ENCODE assay signal across 8 cellular contexts in genomic region chr2:231393149-231394131, GRCh38. TPM values are rescaled to one million over a fixed set of nuclear protein-coding genes. Genes with fewer than 3 reads are reported as not detected.
A peak's percentile ranks its signal among the peaks of the same experiment; 100 is the strongest.
DNase-seq lines count a peak whose midpoint lies in the region; ATAC-seq and TF ChIP-seq lines count a peak whose summit lies in the region.

No MANE protein-coding gene starts in this region.

- DNase-seq in BE2C = no peak
- DNase-seq in stimulated activated naive CD8-positive, alpha-beta T cell treated with anti-CD3 and anti-CD28 coated beads, Interleukin-15, Interleukin-2, amounts not matched to agents 100 U/mL and 50 U/mL, for 24 hours = peak; percentile 60
- no peak for DNase-seq in NCI-H510A (lab: John Stamatoyannopoulos, UW)
- DNase-seq in NCI-H2227 (lab: John Stamatoyannopoulos, UW; ENCODE audit: unreplicated experiment) = no peak
- DNase-seq in stimulated activated CD4-positive, alpha-beta T cell treated with anti-CD3 and anti-CD28 coated beads, Interleukin-4, amount 100 ng/mL, for 1 hour = no peak

- H3K4me1 Mint-ChIP-seq in dendritic cell treated with granulocyte-macrophage colony-stimulating factor and Interleukin-4, amounts not matched to agents 40 ng/mL and 50 ng/mL, for 4 days (ENCODE audit: low read depth) = peaks cover 68% of the 10 kb centered on the region

- peak; percentile 38 for TF ChIP-seq CTCF in BE2C (IDR thresholded peaks at IDR 0.05; ENCODE audit: low read depth, low read length)

- H3K9me3 ChIP-seq in BE2C = no peaks in the 10 kb centered on the region

- no peaks in the 10 kb centered on the region for H3K9me3 Mint-ChIP-seq in dendritic cell treated with granulocyte-macrophage colony-stimulating factor and Interleukin-4, amounts not matched to agents 40 ng/mL and 50 ng/mL, for 4 days

- H3K27ac Mint-ChIP-seq in dendritic cell treated with granulocyte-macrophage colony-stimulating factor and Interleukin-4, amounts not matched to agents 40 ng/mL and 50 ng/mL, for 4 days = peak overlapping the region; percentile 38

- ATAC-seq in HG03558 (IDR thresholded peaks at IDR 0.05; ENCODE audit: extremely low read depth, unreplicated experiment) = peak; percentile 27
- peak; percentile 65 for ATAC-seq in stimulated activated naive CD8-positive, alpha-beta T cell treated with anti-CD3 and anti-CD28 coated beads, Interleukin-15, Interleukin-2, amounts not matched to agents 100 U/mL and 50 U/mL, for 24 hours

- H3K4me3 ChIP-seq in BE2C (ENCODE audit: low read depth, low read length) = no peak overlapping the region

- TF ChIP-seq POLR2A in GM18951 (IDR thresholded peaks at IDR 0.05; ENCODE audit: extremely low read depth, insufficient read depth, insufficient read length) = peak; percentile 58

- H3K36me3 Mint-ChIP-seq in dendritic cell treated with granulocyte-macrophage colony-stimulating factor and Interleukin-4, amounts not matched to agents 40 ng/mL and 50 ng/mL, for 4 days (ENCODE audit: low read depth) = no peaks in the 10 kb centered on the region

- in situ Hi-C loops in GM18951 (cut with MboI; ENCODE audit: low sequenced_read_pairs, unreplicated experiment) = loop anchor here (10.0 kb wide), 1 partner anchor 99 kb away; no protein-coding TSS in a partner anchor

- peaks cover 59% of the 10 kb centered on the region for H3K27me3 Mint-ChIP-seq in dendritic cell treated with granulocyte-macrophage colony-stimulating factor and Interleukin-4, amounts not matched to agents 40 ng/mL and 50 ng/mL, for 4 days

- intact Hi-C loops in dendritic cell treated with granulocyte-macrophage colony-stimulating factor and Interleukin-4, amounts not matched to agents 40 ng/mL and 50 ng/mL, for 4 days (cut with micrococcal nuclease) = no loop called here

- H3K4me1 ChIP-seq in BE2C = peaks cover 26% of the 10 kb centered on the region

- H3K36me3 ChIP-seq in BE2C = no peaks in the 10 kb centered on the region

- no peaks in the 10 kb centered on the region for H3K27me3 ChIP-seq in BE2C

- H3K4me3 Mint-ChIP-seq in dendritic cell treated with granulocyte-macrophage colony-stimulating factor and Interleukin-4, amounts not matched to agents 40 ng/mL and 50 ng/mL, for 4 days = no peak overlapping the region

RNA-seq across cellular contexts. Expression of gene B3GNT7, which starts 2.1 kb away (rescaled TPM):
- not detected for polyA plus RNA-seq in BE2C (2012; ENCODE audit: insufficient read depth, insufficient read length, low read depth)
